Comparison of ENCODE assay signal across 21 cellular contexts in genomic region chr1:229699613-229700242, GRCh38.
DNase-seq lines count a peak whose midpoint lies in the region; ATAC-seq, FAIRE-seq and TF ChIP-seq lines count a peak whose summit lies in the region.
"Had no signal": no experiment of that assay in that cellular context is flagged by ENCODE, and none has a peak within 500 bp of the region (broad histone marks: within the 10 kb centered on the region; RNA-seq: fewer than 3 reads in every experiment).

No MANE protein-coding gene starts in this region.

- H3K4me3 ChIP-seq in astrocyte (ENCODE audit: insufficient read depth, low read depth, low read length) (no peak overlapping the region), gastroesophageal sphincter (no peak overlapping the region)
- H3K4me3 ChIP-seq: PC-9, skin epidermis, tibial nerve had no signal

- H3K36me3 Mint-ChIP-seq in H9 (ENCODE audit: insufficient read depth in 1 of 3, low read depth in 3 of 3) (peaks cover 0 to 4% (median 1%) of the 10 kb centered on the region in 3 experiments; a peak in 3 of 7 replicates), astrocyte (ENCODE audit: low read depth, unreplicated experiment) (no peaks in the 10 kb centered on the region)
- H3K36me3 Mint-ChIP-seq: CD14-positive monocyte; stimulated activated effector memory CD8-positive, alpha-beta T cell treated with anti-CD3 and anti-CD28 coated beads, Interleukin-12 subunit alpha, Interleukin-12 subunit beta, amount 100 ng/mL, for 72 hours had no signal

- H2BK15ac ChIP-seq in H9 (ENCODE audit: low read depth, low read length), result no peak overlapping the region

- H3K27ac ChIP-seq in H9 (ENCODE audit: insufficient read length, low read depth, low read length) (no peak overlapping the region), astrocyte (ENCODE audit: low read depth, low read length) (no peak overlapping the region), gastroesophageal sphincter (peak overlapping the region in 1 of 4 donors; percentile 38)
- H3K27ac ChIP-seq: HL-60, neutrophil, PC-9, skin epidermis had no signal

- H3K4ac ChIP-seq in H9 (ENCODE audit: low read depth, low read length), result no peak overlapping the region

- H3K27me3 ChIP-seq in H9 (ENCODE audit: insufficient read depth, low read length) (no peaks in the 10 kb centered on the region), astrocyte (ENCODE audit: insufficient read depth, low read length) (no peaks in the 10 kb centered on the region), gastroesophageal sphincter (no peaks in the 10 kb centered on the region)
- H3K27me3 ChIP-seq: neutrophil, tibial nerve had no signal

- peak overlapping the region in 1 of 3 experiments; percentile 46; a peak in 1 of 7 replicates for H3K27ac Mint-ChIP-seq in H9
- no peak overlapping the region for H3K27ac Mint-ChIP-seq in astrocyte (ENCODE audit: unreplicated experiment)
- H3K27ac Mint-ChIP-seq: CD14-positive monocyte; stimulated activated effector memory CD8-positive, alpha-beta T cell treated with anti-CD3 and anti-CD28 coated beads, Interleukin-12 subunit alpha, Interleukin-12 subunit beta, amount 100 ng/mL, for 72 hours had no signal

- H3K9me3 ChIP-seq in H9 (ENCODE audit: control insufficient read depth, low read depth, low read length), result no peaks in the 10 kb centered on the region
- H3K9me3 ChIP-seq in astrocyte (ENCODE audit: insufficient read depth, low read depth, low read length), result no peaks in the 10 kb centered on the region
- H3K9me3 ChIP-seq in gastroesophageal sphincter, result no peaks in the 10 kb centered on the region
- H3K9me3 ChIP-seq: neutrophil, tibial nerve had no signal

- H3K4me2 ChIP-seq in H9 (ENCODE audit: insufficient read depth, insufficient read length, low read length) (no peak overlapping the region), astrocyte (ENCODE audit: low read length) (no peak overlapping the region)
- H3K4me2 ChIP-seq: PC-9 had no signal

- H3K4me1 ChIP-seq in H9 (ENCODE audit: insufficient read depth, low read length), result peaks cover 14% of the 10 kb centered on the region; the same call in 1 of the 2 replicates
- peaks cover under 1% of the 10 kb centered on the region for H3K4me1 ChIP-seq in astrocyte (ENCODE audit: insufficient read depth, low read length)
- peaks cover 0 to 18% (median 0%) of the 10 kb centered on the region in 3 donors for H3K4me1 ChIP-seq in gastroesophageal sphincter

- intact Hi-C loops in sciatic nerve (cut with DNase I), result no loop called here

- H2BK120ac ChIP-seq in H9 (ENCODE audit: low read depth, low read length, poor library complexity, severe bottlenecking), result no peak overlapping the region

- H3K23ac ChIP-seq in H9 (ENCODE audit: insufficient read length, low read depth, low read length), result no peak overlapping the region

- no peak overlapping the region for H3K56ac ChIP-seq in H9 (ENCODE audit: insufficient read length, low read depth, low read length)

- H2BK12ac ChIP-seq in H9 (ENCODE audit: insufficient read length, low read depth, low read length), result no peak overlapping the region

- H2BK5ac ChIP-seq in H9 (ENCODE audit: insufficient read length, low read length), result no peak overlapping the region

- H4K20me1 ChIP-seq in H9 (ENCODE audit: control insufficient read depth, insufficient read depth, insufficient read length), result no peaks in the 10 kb centered on the region
- no peaks in the 10 kb centered on the region for H4K20me1 ChIP-seq in astrocyte (ENCODE audit: insufficient read depth, low read length)

- H4K91ac ChIP-seq in H9 (ENCODE audit: insufficient read length, low read depth, low read length), result no peak overlapping the region

- no peaks in the 10 kb centered on the region for H3K79me1 ChIP-seq in H9 (ENCODE audit: insufficient read depth, low read depth, low read length, poor library complexity, severe bottlenecking)

- H3K36me3 ChIP-seq in astrocyte (ENCODE audit: insufficient read depth, low read length) (no peaks in the 10 kb centered on the region), gastroesophageal sphincter (no peaks in the 10 kb centered on the region)
- H3K36me3 ChIP-seq: neutrophil, tibial nerve had no signal

- no peaks in the 10 kb centered on the region for H3K79me2 ChIP-seq in H9 (ENCODE audit: insufficient read depth, low read length)
- H3K79me2 ChIP-seq in astrocyte (ENCODE audit: insufficient read depth, low read length), result no peaks in the 10 kb centered on the region

- peaks cover 3 to 4% of the 10 kb centered on the region in 2 experiments; a peak in 3 of 5 replicates for H3K9me3 Mint-ChIP-seq in H9
- H3K9me3 Mint-ChIP-seq in astrocyte (ENCODE audit: unreplicated experiment), result no peaks in the 10 kb centered on the region
- H3K9me3 Mint-ChIP-seq: stimulated activated effector memory CD8-positive, alpha-beta T cell treated with anti-CD3 and anti-CD28 coated beads, Interleukin-12 subunit alpha, Interleukin-12 subunit beta, amount 100 ng/mL, for 72 hours had no signal

- H3K4me3 Mint-ChIP-seq in H9 (no peak overlapping the region), astrocyte (ENCODE audit: unreplicated experiment) (no peak overlapping the region)
- H3K4me3 Mint-ChIP-seq: CD14-positive monocyte; stimulated activated effector memory CD8-positive, alpha-beta T cell treated with anti-CD3 and anti-CD28 coated beads, Interleukin-12 subunit alpha, Interleukin-12 subunit beta, amount 100 ng/mL, for 72 hours had no signal

- H3K27me3 Mint-ChIP-seq in H9 (ENCODE audit: low read depth) (no peaks in the 10 kb centered on the region), astrocyte (ENCODE audit: low read depth, unreplicated experiment) (peaks cover 3% of the 10 kb centered on the region)

- TF ChIP-seq POLR2A in gastroesophageal sphincter (IDR thresholded peaks at IDR 0.05), result no peak
- no peak for TF ChIP-seq POLR2A in GM12892 (IDR thresholded peaks at IDR 0.05; ENCODE audit: low read depth, low read length)

- no peak for TF ChIP-seq CTCF in H9 (conservative IDR thresholded peaks at IDR 0.05)
- no peak for TF ChIP-seq CTCF in astrocyte (IDR thresholded peaks at IDR 0.05; ENCODE audit: insufficient read depth, low read depth, low read length)
- TF ChIP-seq CTCF in gastroesophageal sphincter (IDR thresholded peaks at IDR 0.05), result no peak

- no peak overlapping the region for H4K8ac ChIP-seq in H9 (replicated peaks; ENCODE audit: insufficient read length, low read depth, low read length)

- H2AK5ac ChIP-seq in H9 (ENCODE audit: insufficient read length, low read length), result no peak overlapping the region

- WGBS in H9 (ENCODE audit: extremely low coverage, insufficient read length, low lambda C conversion rate), result no CpG with 5 or more reads among the region's 7 CpGs
- WGBS in gastroesophageal sphincter (ENCODE audit: low coverage in 1 of 2), 2 donors, result 23 to 50% methylated on average over 2 to 7 of the region's 7 CpGs

- no peak for FAIRE-seq in astrocyte (lab: Jason Lieb, UNC)
- FAIRE-seq in GM12892 (lab: Jason Lieb, UNC), result no peak

- H3K23me2 ChIP-seq in H9 (ENCODE audit: insufficient read length, low read depth, low read length, poor library complexity, severe bottlenecking), result no peaks in the 10 kb centered on the region

- H3T11ph ChIP-seq in H9 (ENCODE audit: low read length), result no peak overlapping the region

- no peak overlapping the region for H2BK20ac ChIP-seq in H9 (ENCODE audit: low read depth, low read length, poor library complexity, severe bottlenecking)

- H2AFZ ChIP-seq in H9 (ENCODE audit: low read length), result no peak overlapping the region
- no peak overlapping the region for H2AFZ ChIP-seq in astrocyte (ENCODE audit: low read depth, low read length)
- H2AFZ ChIP-seq: PC-9 had no signal

- no peak for TF ChIP-seq EP300 in gastroesophageal sphincter (IDR thresholded peaks at IDR 0.05)

- no peak overlapping the region for H3K18ac ChIP-seq in H9 (ENCODE audit: insufficient read length, low read depth, low read length)

- DNase-seq in H9 (no peak), astrocyte (ENCODE audit: low read depth) (peak; percentile 39), sciatic nerve (ENCODE audit: low spot score) (no peak), GM12892 (ENCODE audit: insufficient read length) (no peak), DMS53 treated with DMSO at 0.1 percent for 48 hours (lab: John Stamatoyannopoulos, UW; ENCODE audit: unreplicated experiment) (no peak)
- DNase-seq in activated CD4-positive, CD25-positive, alpha-beta regulatory T cell treated with anti-CD3 and anti-CD28 coated beads, Interleukin-2, amount 50 U/mL, for 72 hours, result no peak
- DNase-seq: activated CD8-positive, alpha-beta memory T cell treated with anti-CD3 and anti-CD28 coated beads for 24 hours; effector CD4-positive, alpha-beta T cell; foreskin melanocyte; Karpas-422; NCI-H1436 treated with DMSO at 0.1 percent for 48 hours; NCI-H526; PC-9 had no signal

- ATAC-seq in gastroesophageal sphincter, result peak; percentile 63
- ATAC-seq in sciatic nerve, result peak; percentile 87
- no peak for ATAC-seq in HG02885 (IDR thresholded peaks at IDR 0.05; ENCODE audit: poor library complexity, unreplicated experiment)
- ATAC-seq: stimulated activated effector memory CD8-positive, alpha-beta T cell treated with anti-CD3 and anti-CD28 coated beads, Interleukin-12 subunit alpha, Interleukin-12 subunit beta, amount 100 ng/mL, for 72 hours had no signal

- H3K4me1 Mint-ChIP-seq in H9 (peaks cover 27 to 28% of the 10 kb centered on the region in 2 experiments), astrocyte (ENCODE audit: low read depth, unreplicated experiment) (peaks cover 19% of the 10 kb centered on the region)
- H3K4me1 Mint-ChIP-seq: CD14-positive monocyte; stimulated activated effector memory CD8-positive, alpha-beta T cell treated with anti-CD3 and anti-CD28 coated beads, Interleukin-12 subunit alpha, Interleukin-12 subunit beta, amount 100 ng/mL, for 72 hours had no signal

- H4K5ac ChIP-seq in H9 (ENCODE audit: insufficient read length, low read depth, low read length), result no peak overlapping the region

- H3K14ac ChIP-seq in H9 (ENCODE audit: insufficient read depth, low read length), result no peak overlapping the region

- H3K9ac ChIP-seq in H9 (ENCODE audit: extremely low read depth, insufficient read length, low read length) (peak overlapping the region; percentile 13), astrocyte (ENCODE audit: low read length) (no peak overlapping the region)
